In genomic region chr16:80466024-80466986, GRCh38 we compare ENCODE assay signal across 8 cellular contexts.
A peak's percentile ranks its signal among the peaks of the same experiment; 100 is the strongest.
DNase-seq lines count a peak whose midpoint lies in the region; ATAC-seq and TF ChIP-seq lines count a peak whose summit lies in the region.

No MANE protein-coding gene starts in this region.

- in situ Hi-C loops in KBM-7 (cut with MboI; ENCODE audit: low pct_unique_long_range_greater_than_20kb, low sequenced_read_pairs), result no loop called here

- H3K27me3 Mint-ChIP-seq in activated naive CD8-positive, alpha-beta T cell treated with anti-CD3 and anti-CD28 coated beads, Interleukin-2, amount 10 ng/mL, durations not matched to agents 7 days and 5 days, result peaks cover 6% of the 10 kb centered on the region

- H3K27ac Mint-ChIP-seq in activated naive CD8-positive, alpha-beta T cell treated with anti-CD3 and anti-CD28 coated beads, Interleukin-2, amount 10 ng/mL, durations not matched to agents 7 days and 5 days, result no peak overlapping the region

- no peak overlapping the region for H3K4me3 ChIP-seq in prostate gland

- no peak overlapping the region for H3K27ac ChIP-seq in prostate gland

- TF ChIP-seq CTCF in prostate gland (IDR thresholded peaks at IDR 0.05), result peak; percentile 68 to 82 (median 78)

- H3K27me3 ChIP-seq in prostate gland (replicated peaks; ENCODE audit: insufficient read depth), result no peaks in the 10 kb centered on the region

- no peaks in the 10 kb centered on the region for H3K9me3 ChIP-seq in prostate gland

- H3K4me1 Mint-ChIP-seq in activated naive CD8-positive, alpha-beta T cell treated with anti-CD3 and anti-CD28 coated beads, Interleukin-2, amount 10 ng/mL, durations not matched to agents 7 days and 5 days, result no peaks in the 10 kb centered on the region

- no peaks in the 10 kb centered on the region for H3K9me3 Mint-ChIP-seq in activated naive CD8-positive, alpha-beta T cell treated with anti-CD3 and anti-CD28 coated beads, Interleukin-2, amount 10 ng/mL, durations not matched to agents 7 days and 5 days

- WGBS in prostate gland, result 36% methylated on average over 24 of the region's 24 CpGs

- intact Hi-C loops in left cardiac atrium (cut with DNase I), result no loop called here
- intact Hi-C loops in prostate gland (cut with DNase I), result loop anchor here (10.0 kb wide), 2 partner anchors 862 to 1962 kb away; partner anchors contain the start of gene MAF

- DNase-seq in DMS79 (lab: John Stamatoyannopoulos, UW) (peak; percentile 0), KBM-7 (peak; percentile 62), SKM-1 treated with dmso at 0.1 percent for 144 hours (lab: John Stamatoyannopoulos, UW; ENCODE audit: unreplicated experiment) (peak; percentile 51), left cardiac atrium (peak; percentile 65), prostate gland (ENCODE audit: low spot score) (peak; percentile 55)
- peak; percentile 63 for DNase-seq in activated naive CD8-positive, alpha-beta T cell treated with anti-CD3 and anti-CD28 coated beads, Interleukin-2, amount 10 ng/mL, durations not matched to agents 7 days and 5 days

- ATAC-seq in GM21576 (IDR thresholded peaks at IDR 0.05; ENCODE audit: unreplicated experiment), result peak; percentile 78
- ATAC-seq in activated naive CD8-positive, alpha-beta T cell treated with anti-CD3 and anti-CD28 coated beads, Interleukin-2, amount 10 ng/mL, durations not matched to agents 7 days and 5 days (ENCODE audit: low read depth), result peak; percentile 71
- ATAC-seq in left cardiac atrium, result peak; percentile 78
- ATAC-seq in GM19455 (IDR thresholded peaks at IDR 0.05; ENCODE audit: unreplicated experiment), result no peak

- POLR2A ChIA-PET in activated naive CD8-positive, alpha-beta T cell treated with anti-CD3 and anti-CD28 coated beads, Interleukin-2, amount 10 ng/mL, durations not matched to agents 7 days and 5 days (lab: Charles Lee), result no interaction called here

- H3K36me3 Mint-ChIP-seq in activated naive CD8-positive, alpha-beta T cell treated with anti-CD3 and anti-CD28 coated beads, Interleukin-2, amount 10 ng/mL, durations not matched to agents 7 days and 5 days, result no peaks in the 10 kb centered on the region

- no peak overlapping the region for H3K4me3 Mint-ChIP-seq in activated naive CD8-positive, alpha-beta T cell treated with anti-CD3 and anti-CD28 coated beads, Interleukin-2, amount 10 ng/mL, durations not matched to agents 7 days and 5 days

- H3K36me3 ChIP-seq in prostate gland, result no peaks in the 10 kb centered on the region

- no peaks in the 10 kb centered on the region for H3K4me1 ChIP-seq in prostate gland (replicated peaks)

- no peak for TF ChIP-seq POLR2A in prostate gland (IDR thresholded peaks at IDR 0.05)

Comparison
In these comparisons a context has a peak if more than half of its experiments do, and no peak if none do; other contexts are left out.
1. DNase-seq: peak in every context shown above with its lines; median percentile 65 in left cardiac atrium; 63 in activated naive CD8-positive, alpha-beta T cell treated with anti-CD3 and anti-CD28 coated beads, Interleukin-2, amount 10 ng/mL, durations not matched to agents 7 days and 5 days; 62 in KBM-7; 55 in prostate gland; 51 in SKM-1 treated with dmso at 0.1 percent for 144 hours; 0 in DMS79.